ENCODE assay signal across 20 cellular contexts in genomic region chr16:2089676-2090480, GRCh38. TPM values are rescaled to one million over a fixed set of nuclear protein-coding genes. Genes with fewer than 3 reads are reported as not detected.
A peak's percentile ranks its signal among the peaks of the same experiment; 100 is the strongest.
DNase-seq lines count a peak whose midpoint lies in the region; ATAC-seq and TF ChIP-seq lines count a peak whose summit lies in the region.
"Had no signal": no experiment of that assay in that cellular context is flagged by ENCODE, and none has a peak within 500 bp of the region (broad histone marks: within the 10 kb centered on the region; RNA-seq: fewer than 3 reads in every experiment).

No MANE protein-coding gene starts in this region.

- no peaks in the 10 kb centered on the region for H3K4me1 Mint-ChIP-seq in WTC11
- H3K4me1 Mint-ChIP-seq: activated CD4-positive, alpha-beta memory T cell treated with anti-CD3 and anti-CD28 coated beads, Interleukin-2, amount 10 ng/mL, durations not matched to agents 7 days and 5 days; central memory CD8-positive, alpha-beta T cell; mesothelial cell of epicardium; stimulated activated naive CD8-positive, alpha-beta T cell treated with anti-CD3 and anti-CD28 coated beads, Interleukin-15, amount 100 ng/mL, for 72 hours had no signal

- H3K36me3 ChIP-seq in esophagus squamous epithelium (peaks cover 35 to 97% (median 40%) of the 10 kb centered on the region in 3 donors), trophoblast cell (ENCODE audit: control insufficient read depth in 1 of 2, insufficient read depth in 2 of 2, low read length in 2 of 2) (peaks cover 71 to 73% of the 10 kb centered on the region in 2 experiments), osteoblast (ENCODE audit: insufficient read depth, low read length) (peaks cover 80% of the 10 kb centered on the region)
- H3K36me3 ChIP-seq: ovary had no signal

- 63% methylated on average over 6 of the region's 47 CpGs; no CpG with 5 or more reads in 1 of the 2 donors for WGBS in esophagus squamous epithelium, 2 donors
- WGBS in trophoblast cell (ENCODE audit: extremely low coverage, insufficient coverage, insufficient read length) = no CpG with 5 or more reads among the region's 47 CpGs

- H3K14ac ChIP-seq in trophoblast cell (ENCODE audit: low read length) = no peak overlapping the region

- H3K27ac Mint-ChIP-seq in WTC11 = no peak overlapping the region
- H3K27ac Mint-ChIP-seq: activated CD4-positive, alpha-beta memory T cell treated with anti-CD3 and anti-CD28 coated beads, Interleukin-2, amount 10 ng/mL, durations not matched to agents 7 days and 5 days; activated T-helper 1 cell treated with anti-CD3 and anti-CD28 coated beads, Interleukin-12 subunit alpha, Interleukin-12 subunit beta, Interleukin-2, Interleukin-4 antibody, amounts not matched to agents 30 ng/mL and 10 ng/mL and 1 ng/mL, durations not matched to agents 14 hours and 24 hours and 36 hours; CD8-positive, alpha-beta T cell had no signal

- no peak for TF ChIP-seq CTCF in 22Rv1 (IDR thresholded peaks at IDR 0.05)
- no peak for TF ChIP-seq CTCF in WTC11 (IDR thresholded peaks at IDR 0.05)
- no peak for TF ChIP-seq CTCF in esophagus squamous epithelium (IDR thresholded peaks at IDR 0.05)
- no peak for TF ChIP-seq CTCF in osteoblast (IDR thresholded peaks at IDR 0.05; ENCODE audit: extremely low read depth, low read depth, low read length)

- no peak overlapping the region for H3K4ac ChIP-seq in trophoblast cell (ENCODE audit: low read depth, low read length)

- peaks cover 3% of the 10 kb centered on the region; the same call in 1 of the 2 replicates for H3K36me3 Mint-ChIP-seq in WTC11

- POLR2A ChIA-PET in WTC11 (lab: Charles Lee) = interaction anchor here (0.8 to 1.9 kb wide), 4 partner anchors 21 to 125 kb away, joined by 3 to 6 read pairs (median 3); partner anchors contain the start of genes NTHL1, RPS2, TRAF7 and TSC2

- peak overlapping the region; percentile 55 for H3K4me3 Mint-ChIP-seq in WTC11
- H3K4me3 Mint-ChIP-seq: activated CD4-positive, alpha-beta memory T cell treated with anti-CD3 and anti-CD28 coated beads, Interleukin-2, amount 10 ng/mL, durations not matched to agents 7 days and 5 days; activated T-helper 1 cell treated with anti-CD3 and anti-CD28 coated beads, Interleukin-12 subunit alpha, Interleukin-12 subunit beta, Interleukin-2, Interleukin-4 antibody, amounts not matched to agents 30 ng/mL and 10 ng/mL and 1 ng/mL, durations not matched to agents 14 hours and 24 hours and 36 hours; CD8-positive, alpha-beta T cell; central memory CD8-positive, alpha-beta T cell; stimulated activated naive CD8-positive, alpha-beta T cell treated with anti-CD3 and anti-CD28 coated beads, Interleukin-15, amount 100 ng/mL, for 72 hours had no signal

- no peaks in the 10 kb centered on the region for H3K79me2 ChIP-seq in trophoblast cell (ENCODE audit: control insufficient read depth, insufficient read depth, low read length, poor library complexity)
- H3K79me2 ChIP-seq in osteoblast (ENCODE audit: insufficient read depth, low read length) = no peaks in the 10 kb centered on the region

- H3K4me3 ChIP-seq in esophagus squamous epithelium = no peak overlapping the region
- H3K4me3 ChIP-seq in trophoblast cell (ENCODE audit: low read depth, low read length) = peak overlapping the region; percentile 5
- no peak overlapping the region for H3K4me3 ChIP-seq in osteoblast (ENCODE audit: insufficient read depth, low read length)
- H3K4me3 ChIP-seq: ovary had no signal

- no peak overlapping the region for H3K18ac ChIP-seq in trophoblast cell (ENCODE audit: low read length)

- no peak for ATAC-seq in WTC11
- ATAC-seq in GM21367 (IDR thresholded peaks at IDR 0.05; ENCODE audit: unreplicated experiment) = no peak
- no peak for ATAC-seq in HG03460 (IDR thresholded peaks at IDR 0.05; ENCODE audit: unreplicated experiment)
- ATAC-seq: CD8-positive, alpha-beta T cell; stimulated activated naive CD8-positive, alpha-beta T cell treated with anti-CD3 and anti-CD28 coated beads, Interleukin-15, amount 100 ng/mL, for 72 hours had no signal

- CTCF ChIA-PET in WTC11 (lab: Charles Lee) = interaction anchor here (0.7 to 5.8 kb wide), 19 partner anchors 15 to 307 kb away, joined by 3 to 73 read pairs (median 6); partner anchors contain the start of genes NHERF2, NPW, NTHL1 and NUBP2

- no peaks in the 10 kb centered on the region for H3K27me3 ChIP-seq in esophagus squamous epithelium
- no peaks in the 10 kb centered on the region for H3K27me3 ChIP-seq in trophoblast cell (ENCODE audit: insufficient read depth, low read length)
- H3K27me3 ChIP-seq in osteoblast (ENCODE audit: insufficient read depth, low read length) = no peaks in the 10 kb centered on the region
- H3K27me3 ChIP-seq: ovary had no signal

- H3K9ac ChIP-seq in trophoblast cell (ENCODE audit: low read length) = no peak overlapping the region

- H4K8ac ChIP-seq in trophoblast cell (ENCODE audit: low read depth, low read length) = no peak overlapping the region

- H3K27ac ChIP-seq in 22Rv1 = peak overlapping the region; percentile 93
- peak overlapping the region; percentile 61 to 87 (median 64) for H3K27ac ChIP-seq in esophagus squamous epithelium
- H3K27ac ChIP-seq in trophoblast cell (ENCODE audit: low read depth, low read length) = no peak overlapping the region
- no peak overlapping the region for H3K27ac ChIP-seq in osteoblast (ENCODE audit: low read depth, low read length)
- H3K27ac ChIP-seq: epithelial cell of prostate, VCaP had no signal

- peaks cover 33% of the 10 kb centered on the region for H4K20me1 ChIP-seq in osteoblast (ENCODE audit: insufficient read depth, low read length)

- no peak for TF ChIP-seq POLR2A in esophagus squamous epithelium (IDR thresholded peaks at IDR 0.05)

- DNase-seq in WTC11 (ENCODE audit: low spot score) (no peak), esophagus squamous epithelium (lab: John Stamatoyannopoulos, UW) (no peak), trophoblast cell (no peak), MV-4-11 (lab: John Stamatoyannopoulos, UW) (no peak), osteoblast (ENCODE audit: insufficient read length, low spot score, missing footprints) (no peak)
- DNase-seq: activated CD4-positive, alpha-beta memory T cell treated with anti-CD3 and anti-CD28 coated beads, Interleukin-2, amount 10 ng/mL, durations not matched to agents 7 days and 5 days; CD8-positive, alpha-beta T cell; Kasumi-1; NCI-H1105 treated with DMSO at 0.1 percent for 48 hours; NCI-H82; stimulated activated naive CD8-positive, alpha-beta T cell treated with anti-CD3 and anti-CD28 coated beads, Interleukin-15, amount 100 ng/mL, for 72 hours had no signal

- no peaks in the 10 kb centered on the region for H3K9me3 Mint-ChIP-seq in WTC11
- H3K9me3 Mint-ChIP-seq: activated CD4-positive, alpha-beta memory T cell treated with anti-CD3 and anti-CD28 coated beads, Interleukin-2, amount 10 ng/mL, durations not matched to agents 7 days and 5 days; activated T-helper 1 cell treated with anti-CD3 and anti-CD28 coated beads, Interleukin-12 subunit alpha, Interleukin-12 subunit beta, Interleukin-2, Interleukin-4 antibody, amounts not matched to agents 30 ng/mL and 10 ng/mL and 1 ng/mL, durations not matched to agents 14 hours and 24 hours and 36 hours; CD8-positive, alpha-beta T cell; central memory CD8-positive, alpha-beta T cell; mesothelial cell of epicardium; stimulated activated naive CD8-positive, alpha-beta T cell treated with anti-CD3 and anti-CD28 coated beads, Interleukin-15, amount 100 ng/mL, for 72 hours had no signal

- no peak overlapping the region for H3K23ac ChIP-seq in trophoblast cell (ENCODE audit: low read length)

- H3K27me3 Mint-ChIP-seq in WTC11 (ENCODE audit: low read depth) = no peaks in the 10 kb centered on the region
- H3K27me3 Mint-ChIP-seq: activated CD4-positive, alpha-beta memory T cell treated with anti-CD3 and anti-CD28 coated beads, Interleukin-2, amount 10 ng/mL, durations not matched to agents 7 days and 5 days; central memory CD8-positive, alpha-beta T cell; stimulated activated naive CD8-positive, alpha-beta T cell treated with anti-CD3 and anti-CD28 coated beads, Interleukin-15, amount 100 ng/mL, for 72 hours had no signal

- peaks cover 3 to 87% (median 16%) of the 10 kb centered on the region in 3 donors for H3K4me1 ChIP-seq in esophagus squamous epithelium
- peaks cover 7 to 14% of the 10 kb centered on the region in 2 experiments for H3K4me1 ChIP-seq in trophoblast cell (ENCODE audit: control insufficient read depth in 1 of 2, insufficient read depth in 2 of 2, low read length in 2 of 2)
- H3K4me1 ChIP-seq in osteoblast (ENCODE audit: insufficient read depth, low read length) = no peaks in the 10 kb centered on the region

- peak overlapping the region; percentile 6 for H4K12ac ChIP-seq in trophoblast cell (ENCODE audit: low read depth, low read length)

- no peak overlapping the region for H2BK12ac ChIP-seq in trophoblast cell (ENCODE audit: low read length)

- H4K91ac ChIP-seq in trophoblast cell (ENCODE audit: low read depth, low read length) = peak overlapping the region; percentile 1

- intact Hi-C loops in esophagus squamous epithelium (cut with DNase I) = no loop called here

- H3K4me2 ChIP-seq in trophoblast cell (ENCODE audit: low read length) = no peak overlapping the region
- no peak overlapping the region for H3K4me2 ChIP-seq in osteoblast (ENCODE audit: insufficient read depth, low read length)

- no peak overlapping the region for H2BK5ac ChIP-seq in trophoblast cell (ENCODE audit: low read depth, low read length, poor library complexity)

- H3K79me1 ChIP-seq in trophoblast cell (ENCODE audit: low read length) = peaks cover 3% of the 10 kb centered on the region

- H2AFZ ChIP-seq in trophoblast cell (ENCODE audit: insufficient read depth, low read length, poor library complexity) (no peak overlapping the region), osteoblast (ENCODE audit: low read length) (no peak overlapping the region)

- H3K9me3 ChIP-seq in esophagus squamous epithelium = no peaks in the 10 kb centered on the region
- peaks cover 3% of the 10 kb centered on the region for H3K9me3 ChIP-seq in trophoblast cell (ENCODE audit: insufficient read depth, low read depth, low read length)
- no peaks in the 10 kb centered on the region for H3K9me3 ChIP-seq in osteoblast (ENCODE audit: low read depth, low read length)
- H3K9me3 ChIP-seq: ovary had no signal

- H2BK120ac ChIP-seq in trophoblast cell (ENCODE audit: insufficient read depth, low read length, poor library complexity) = no peak overlapping the region

- H2AK5ac ChIP-seq in trophoblast cell (ENCODE audit: low read length) = peak overlapping the region; percentile 8

RNA-seq across cellular contexts. Expression of gene TSC2, which starts 42.1 kb away (rescaled TPM):
- total RNA-seq in WTC11 (2021) (103 to 134 TPM (median 117 TPM) in 3 replicates), esophagus squamous epithelium (10 to 100 TPM; 22.8 to 79.7 (median 41.2) TPM), osteoblast (73.1 and 78.9 TPM in 2 replicates)
- 54.5 and 58.8 TPM in 2 replicates for polyA plus RNA-seq in trophoblast cell (2013)

RNA-seq across cellular contexts. Expression of gene NTHL1, which starts 42.2 kb away (rescaled TPM):
- total RNA-seq in WTC11 (2021) (90.5 to 93.4 TPM (median 93.3 TPM) in 3 replicates), esophagus squamous epithelium (10 to 100 TPM in 2 of 4 donors, 1 to 10 TPM in 2; 7.8 to 26.0 (median 10.0) TPM), osteoblast (22.8 and 24.8 TPM in 2 replicates)
- polyA plus RNA-seq in trophoblast cell (2013) = 9.2 and 10.0 TPM in 2 replicates

RNA-seq across cellular contexts. Expression of gene PKD1, which starts 45.8 kb away (rescaled TPM):
- total RNA-seq in WTC11 (2021) (96.8 to 102 TPM (median 98.9 TPM) in 3 replicates), esophagus squamous epithelium (100 to 1,000 TPM in 1 of 4 donors, 10 to 100 TPM in 3; 34.1 to 123 (median 64.1) TPM), osteoblast (139 and 180 TPM in 2 replicates)
- polyA plus RNA-seq in trophoblast cell (2013) = 23.3 and 23.8 TPM in 2 replicates

RNA-seq across cellular contexts. Expression of gene RAB26, which starts 58.5 kb away (rescaled TPM):
- 6.2 to 7.3 TPM (median 6.9 TPM) in 3 replicates for total RNA-seq in WTC11 (2021)
- total RNA-seq in esophagus squamous epithelium = 1 to 10 TPM in 2 of 4 donors, under 1 TPM in 2; 0.26 to 4.2 (median 0.99) TPM
- 0.60 and 0.65 TPM in 2 replicates for polyA plus RNA-seq in trophoblast cell (2013)
- 0.36 and 0.59 TPM in 2 replicates for total RNA-seq in osteoblast
- total RNA-seq: CD8-positive, alpha-beta T cell had no signal

Comparison
In these comparisons a context has a peak if more than half of its experiments do, and no peak if none do; other contexts are left out.
1. H3K27ac ChIP-seq: peak in 22Rv1 (single experiment) and esophagus squamous epithelium (4 of 4); none in trophoblast cell (single experiment) and osteoblast (single experiment).